1 cellular context compared by ENCODE assay signal in the genomic region with DNA sequence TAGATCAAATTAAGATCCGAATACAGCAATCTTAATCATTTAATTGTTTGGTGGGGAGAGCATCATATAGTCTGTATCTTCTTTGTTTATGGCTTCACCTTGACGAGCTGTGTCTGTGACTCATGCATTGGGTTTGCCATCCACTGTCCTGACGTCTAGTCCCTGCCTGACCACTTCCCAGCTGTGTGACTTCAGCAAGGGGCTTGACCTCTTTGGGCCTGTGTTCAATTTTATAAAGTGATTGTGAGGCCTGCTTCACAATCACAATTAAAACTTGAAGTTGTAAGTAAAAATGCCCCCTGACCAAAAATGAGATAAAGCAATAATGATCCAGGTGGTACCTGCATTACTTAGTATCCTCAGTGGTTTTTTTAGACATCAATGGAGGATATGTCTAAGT.
A peak's percentile ranks its signal among the peaks of the same experiment; 100 is the strongest.
TF ChIP-seq lines count a peak whose summit lies in the region.

No MANE protein-coding gene starts in this region.

TF ChIP-seq in K562, 482 proteins besides CTCF, POLR2A, EP300 and RAD21 (continued from another document):
- TF ChIP-seq MBD2 (IDR thresholded peaks at IDR 0.05; ENCODE audit: borderline replicate concordance, low read depth) (no peak), RBM25 (IDR thresholded peaks at IDR 0.05; ENCODE audit: low read depth, low read length, severe bottlenecking) (peak; percentile 75), ZFP36 (IDR thresholded peaks at IDR 0.05; ENCODE audit: low read depth, low read length, partially characterized antibody) (peak; percentile 30), CC2D1A (IDR thresholded peaks at IDR 0.05) (no peak)
TF ChIP-seq in K562: peak in this region for 3.
